In genomic region chr12:112837629-112838191, GRCh38 we compare ENCODE assay signal across 2 cellular contexts.
TF ChIP-seq lines count a peak whose summit lies in the region.

No MANE protein-coding gene starts in this region.

TF ChIP-seq in A549, 52 proteins besides CTCF, POLR2A, EP300 and RAD21 (continued from another document):
- TF ChIP-seq MAX (IDR thresholded peaks at IDR 0.05) (0 out of 2 replicates have a peak, but pooled peaks have one; percentile 31), E2F6 (IDR thresholded peaks at IDR 0.05; ENCODE audit: borderline replicate concordance, low read depth) (no peak), ZNF302 (CRISPR knock-in tag; IDR thresholded peaks at IDR 0.05) (no peak), HEYL (CRISPR knock-in tag; IDR thresholded peaks at IDR 0.05) (no peak), GATA3 (IDR thresholded peaks at IDR 0.05; ENCODE audit: borderline replicate concordance) (peak; percentile 22; the same call in 1 of the 2 replicates), FOXS1 (CRISPR knock-in tag; IDR thresholded peaks at IDR 0.05) (no peak), FOSL2 (IDR thresholded peaks at IDR 0.05) (peak; percentile 34; the same call in 1 of the 2 replicates), FOSL2 (CRISPR knock-in tag; IDR thresholded peaks at IDR 0.05) (peak; percentile 84), NFE2L2 (conservative IDR thresholded peaks at IDR 0.05; ENCODE audit: low read length) (peak; percentile 99), FOSB (CRISPR knock-in tag; IDR thresholded peaks at IDR 0.05) (no peak), ZFP36 (IDR thresholded peaks at IDR 0.05; ENCODE audit: borderline replicate concordance, partially characterized antibody) (peak; percentile 68), CBX8 (IDR thresholded peaks at IDR 0.05) (no peak)
TF ChIP-seq in A549: peak in this region for 7.

TF ChIP-seq in SK-N-SH, 30 proteins besides CTCF, POLR2A, EP300 and RAD21 (continued from another document):
- TF ChIP-seq REST (IDR thresholded peaks at IDR 0.05; ENCODE audit: low read depth, low read length) (no peak), TCF12 (IDR thresholded peaks at IDR 0.05) (peak; percentile 63), GABPA (IDR thresholded peaks at IDR 0.05; ENCODE audit: low read depth) (no peak), NRF1 (IDR thresholded peaks at IDR 0.05; ENCODE audit: low read depth, low read length) (no peak), GATA2 (CRISPR knock-in tag; IDR thresholded peaks at IDR 0.05) (no peak), RXRA (IDR thresholded peaks at IDR 0.05; ENCODE audit: borderline replicate concordance, low read depth) (peak; percentile 56; the same call in 1 of the 2 replicates), FOXJ3 (CRISPR knock-in tag; IDR thresholded peaks at IDR 0.05) (no peak)
